In the genomic region with DNA sequence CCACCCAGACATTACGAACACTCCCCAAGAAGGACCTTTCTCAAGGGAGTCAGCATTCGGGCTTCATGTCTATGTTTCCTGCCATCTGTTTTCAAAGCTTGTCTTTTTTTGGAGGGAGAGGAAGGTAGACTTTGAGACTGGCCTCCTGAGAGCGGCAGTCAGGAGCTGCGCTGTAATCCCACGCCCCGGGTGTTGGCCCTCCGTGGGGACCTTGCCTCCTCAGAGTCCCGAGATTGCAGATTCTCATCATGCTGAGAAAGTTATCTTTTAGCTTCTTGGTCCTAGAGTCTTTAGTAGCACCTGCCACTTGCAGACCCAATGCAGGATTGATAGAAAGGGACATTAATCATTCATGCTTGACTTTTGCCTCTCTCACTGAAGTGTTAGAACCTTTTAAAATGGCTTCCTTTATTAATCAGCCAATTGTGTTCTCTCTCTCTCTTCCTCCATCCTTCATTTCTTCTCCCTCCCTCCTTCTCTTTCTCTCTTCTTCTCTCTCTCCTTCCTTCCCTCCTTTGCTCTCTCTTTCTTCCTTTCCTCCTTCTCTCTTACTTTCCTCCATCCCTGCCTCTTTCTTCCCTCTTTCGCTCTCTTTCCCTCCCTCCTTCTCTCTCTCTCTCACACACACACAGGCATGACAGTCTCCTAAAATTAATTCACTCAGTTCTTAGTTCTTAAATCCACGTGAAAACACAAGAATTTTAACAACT, we compare ENCODE assay signal across 19 cellular contexts. TPM values are rescaled to one million over a fixed set of nuclear protein-coding genes. Genes with fewer than 3 reads are reported as not detected.
DNase-seq lines count a peak whose midpoint lies in the region; FAIRE-seq and TF ChIP-seq lines count a peak whose summit lies in the region.
"Had no signal": no experiment of that assay in that cellular context is flagged by ENCODE, and none has a peak within 500 bp of the region (broad histone marks: within the 10 kb centered on the region; RNA-seq: fewer than 3 reads in every experiment).

No MANE protein-coding gene starts in this region.

- POLR2A ChIA-PET in HEK293 (lab: Yijun Ruan, JAX) = interaction anchor here (0.6 to 1.4 kb wide), 2 partner anchors 12 to 122 kb away, joined by 4 read pairs; a partner anchor contains a TSS

- 20% methylated on average over 1 of the region's 10 CpGs; no CpG with 5 or more reads in 1 of the 2 donors for WGBS in neuronal stem cell (ENCODE audit: extremely low coverage in 2 of 2, insufficient read length in 2 of 2, insufficient replicate concordance in 1 of 2), 2 donors

- H2BK12ac ChIP-seq in neuronal stem cell (ENCODE audit: low read length) = no peak overlapping the region

- FAIRE-seq in GM12892 (lab: Jason Lieb, UNC) = peak; percentile 66
- FAIRE-seq: astrocyte had no signal

- no peak for TF ChIP-seq POLR2A in GM12892 (IDR thresholded peaks at IDR 0.05; ENCODE audit: low read depth, low read length)

- H3K4me1 ChIP-seq in HEK293 (ENCODE audit: control insufficient read depth, insufficient read depth, low read length) (no peaks in the 10 kb centered on the region), OCI-LY1 (ENCODE audit: insufficient read depth, low read length, severe bottlenecking) (peaks cover 29% of the 10 kb centered on the region), neuronal stem cell (ENCODE audit: control insufficient read depth in 2 of 2, insufficient read depth in 1 of 2, low read depth in 1 of 2, low read length in 2 of 2) (peaks cover 2 to 3% of the 10 kb centered on the region in 2 donors)
- H3K4me1 ChIP-seq in effector memory CD4-positive, alpha-beta T cell (ENCODE audit: control insufficient read depth, insufficient read depth, low read length, poor library complexity, severe bottlenecking) = peaks cover 8% of the 10 kb centered on the region
- H3K4me1 ChIP-seq: BE2C, colonic mucosa had no signal

- no peaks in the 10 kb centered on the region for H3K79me1 ChIP-seq in neuronal stem cell (ENCODE audit: low read depth, low read length)

- no peaks in the 10 kb centered on the region for H3K79me2 ChIP-seq in OCI-LY1 (ENCODE audit: insufficient read depth, low read length)

- H3K4me2 ChIP-seq in OCI-LY1 (ENCODE audit: low read length) = peak overlapping the region; percentile 64
- H3K4me2 ChIP-seq in neuronal stem cell (ENCODE audit: insufficient read depth, low read length, poor library complexity, severe bottlenecking) = no peak overlapping the region

- H2BK15ac ChIP-seq in neuronal stem cell (ENCODE audit: low read length) = no peak overlapping the region

- CTCF ChIA-PET in HEK293 (lab: Yijun Ruan, JAX) = interaction anchor here (0.6 to 1.6 kb wide), 5 partner anchors 122 to 1419 kb away, joined by 3 to 6 read pairs (median 3); a partner anchor contains a TSS

- H3K9ac ChIP-seq in OCI-LY1 (ENCODE audit: low read length) (peak overlapping the region; percentile 7; the same call in 1 of the 2 replicates), neuronal stem cell (ENCODE audit: low read depth, low read length, poor library complexity) (no peak overlapping the region)

- H3K9me2 ChIP-seq in OCI-LY1 (ENCODE audit: low read depth, low read length) = no peaks in the 10 kb centered on the region

- no peak overlapping the region for H2BK120ac ChIP-seq in neuronal stem cell (ENCODE audit: low read depth, low read length)

- no peak overlapping the region for H3K14ac ChIP-seq in neuronal stem cell (ENCODE audit: low read length)

- no peaks in the 10 kb centered on the region for H3F3A ChIP-seq in OCI-LY1 (ENCODE audit: insufficient read depth, low read length)

- no peak overlapping the region for H3K18ac ChIP-seq in neuronal stem cell (ENCODE audit: low read length)

- H3K9me3 ChIP-seq in HEK293 (ENCODE audit: control insufficient read depth, insufficient read depth, low read depth, low read length) (no peaks in the 10 kb centered on the region), OCI-LY1 (ENCODE audit: low read length) (no peaks in the 10 kb centered on the region), neuronal stem cell (replicated peaks in 1 of 2; ENCODE audit: control insufficient read depth in 2 of 2, insufficient read depth in 1 of 2, low read depth in 1 of 2, low read length in 2 of 2) (no peaks in the 10 kb centered on the region)
- no peaks in the 10 kb centered on the region for H3K9me3 ChIP-seq in effector memory CD4-positive, alpha-beta T cell (ENCODE audit: control insufficient read depth, low read length)
- H3K9me3 ChIP-seq: BE2C, colonic mucosa, gastroesophageal sphincter, suprapubic skin had no signal

- H2AFZ ChIP-seq in OCI-LY1 (ENCODE audit: low read length) = no peak overlapping the region
- peak overlapping the region; percentile 94 for H2AFZ ChIP-seq in neuronal stem cell (ENCODE audit: low read length)

- H3K27ac ChIP-seq in HEK293 (ENCODE audit: extremely low read depth, low read depth, low read length) (no peak overlapping the region), OCI-LY1 (ENCODE audit: low read depth, low read length, poor library complexity, severe bottlenecking) (no peak overlapping the region), neuronal stem cell (replicated peaks; ENCODE audit: low read length) (no peak overlapping the region)
- no peak overlapping the region for H3K27ac ChIP-seq in effector memory CD4-positive, alpha-beta T cell (ENCODE audit: insufficient read depth, low read length, poor library complexity, severe bottlenecking)
- H3K27ac ChIP-seq: colonic mucosa, epithelial cell of prostate, gastroesophageal sphincter, suprapubic skin had no signal

- TF ChIP-seq CTCF in HEK293 (tag by site-specific recombination; IDR thresholded peaks at IDR 0.05) (no peak), OCI-LY1 (IDR thresholded peaks at IDR 0.05; ENCODE audit: low read length) (no peak)

- H3K23ac ChIP-seq in neuronal stem cell (ENCODE audit: low read depth, low read length, poor library complexity) = no peak overlapping the region

- H3K4ac ChIP-seq in neuronal stem cell (ENCODE audit: low read length) = no peak overlapping the region

- H2AK5ac ChIP-seq in neuronal stem cell (ENCODE audit: low read depth, low read length) = no peak overlapping the region

- H4K8ac ChIP-seq in neuronal stem cell (ENCODE audit: low read depth, low read length) = no peak overlapping the region

- H3K27me3 ChIP-seq in OCI-LY1 (ENCODE audit: insufficient read depth, low read length) = no peaks in the 10 kb centered on the region
- H3K27me3 ChIP-seq in neuronal stem cell (ENCODE audit: control insufficient read depth in 3 of 3, insufficient read depth in 3 of 3, low read depth in 1 of 3, low read length in 3 of 3) = peaks cover 0 to 23% (median 0%) of the 10 kb centered on the region in 3 experiments
- H3K27me3 ChIP-seq in effector memory CD4-positive, alpha-beta T cell (replicated peaks; ENCODE audit: control insufficient read depth, insufficient read depth, low read length, poor library complexity, severe bottlenecking) = no peaks in the 10 kb centered on the region
- H3K27me3 ChIP-seq: BE2C, colonic mucosa had no signal

- H4K20me1 ChIP-seq in OCI-LY1 (ENCODE audit: insufficient read depth, low read length) = no peaks in the 10 kb centered on the region

- H3K4me3 ChIP-seq in HEK293 (ENCODE audit: low read depth, low read length) (no peak overlapping the region), OCI-LY1 (ENCODE audit: low read depth, low read length, poor library complexity, severe bottlenecking) (peak overlapping the region; percentile 45), neuronal stem cell (ENCODE audit: low read length in 2 of 2) (no peak overlapping the region)
- H3K4me3 ChIP-seq in effector memory CD4-positive, alpha-beta T cell (ENCODE audit: insufficient read depth, low read depth, low read length, poor library complexity, severe bottlenecking) = no peak overlapping the region
- H3K4me3 ChIP-seq: colonic mucosa, gastroesophageal sphincter, suprapubic skin had no signal

- no peak overlapping the region for H2BK5ac ChIP-seq in neuronal stem cell (ENCODE audit: low read length)

- H3K36me3 ChIP-seq in HEK293 (ENCODE audit: control insufficient read depth in 2 of 2, insufficient read depth in 1 of 2, low read length in 2 of 2) (no peaks in the 10 kb centered on the region), OCI-LY1 (ENCODE audit: insufficient read depth, low read length) (no peaks in the 10 kb centered on the region), neuronal stem cell (replicated peaks in 1 of 2; ENCODE audit: control insufficient read depth in 2 of 2, insufficient read depth in 2 of 2, low read length in 2 of 2) (no peaks in the 10 kb centered on the region)
- H3K36me3 ChIP-seq in effector memory CD4-positive, alpha-beta T cell (ENCODE audit: control insufficient read depth, insufficient read depth, low read length) = no peaks in the 10 kb centered on the region
- H3K36me3 ChIP-seq: BE2C, colonic mucosa, gastroesophageal sphincter, suprapubic skin had no signal

- H4K91ac ChIP-seq in neuronal stem cell (ENCODE audit: low read depth, low read length, poor library complexity) = no peak overlapping the region

- DNase-seq in GM12892 (ENCODE audit: insufficient read length) (no peak), neuronal stem cell (ENCODE audit: low spot score) (no peak), NCI-H1694 (lab: John Stamatoyannopoulos, UW) (no peak)
- DNase-seq in effector memory CD4-positive, alpha-beta T cell = no peak
- DNase-seq in activated CD4-positive, CD25-positive, alpha-beta regulatory T cell treated with anti-CD3 and anti-CD28 coated beads, Interleukin-2, amount 50 U/mL, for 72 hours = no peak
- DNase-seq: activated CD8-positive, alpha-beta memory T cell treated with anti-CD3 and anti-CD28 coated beads, Interleukin-2, amount 10 ng/mL, durations not matched to agents 7 days and 5 days; activated gamma-delta T cell treated with Interleukin-2 at 50 U/mL for 16 hours; BE2C; MM.1S; naive thymus-derived CD4-positive, alpha-beta T cell; retina; stimulated activated CD4-positive, alpha-beta T cell treated with anti-CD3 and anti-CD28 coated beads, Interleukin-15, amount 100 ng/mL, for 24 hours had no signal

TF ChIP-seq in HEK293, 187 proteins besides CTCF, POLR2A, EP300 and RAD21 (continues in another document):
- TF ChIP-seq ZNF114 (tag by site-specific recombination; IDR thresholded peaks at IDR 0.05) (0 out of 2 replicates have a peak, but pooled peaks have one; percentile 19), SP2 (tag by site-specific recombination; IDR thresholded peaks at IDR 0.05) (no peak)

RNA-seq across cellular contexts. Expression of a gene that starts 25.2 kb away (rescaled TPM):
- polyA plus RNA-seq in GM12892 (2012; ENCODE audit: missing spikeins) = 50.1 TPM
- 68.5 TPM for polyA plus RNA-seq in neuronal stem cell (2013, experiment 1 of 2)
- 70.8 TPM for polyA plus RNA-seq in neuronal stem cell (2013, experiment 2 of 2)

RNA-seq across cellular contexts. Expression of a gene that starts 54.0 kb away (rescaled TPM):
- not detected for polyA plus RNA-seq in GM12892 (2012; ENCODE audit: missing spikeins)
- not detected for polyA plus RNA-seq in neuronal stem cell (2013, experiment 1 of 2)
- not detected for polyA plus RNA-seq in neuronal stem cell (2013, experiment 2 of 2)
- polyA plus RNA-seq: naive thymus-derived CD4-positive, alpha-beta T cell had no signal
